Comparison of ENCODE assay signal across 14 cellular contexts in the genomic region with DNA sequence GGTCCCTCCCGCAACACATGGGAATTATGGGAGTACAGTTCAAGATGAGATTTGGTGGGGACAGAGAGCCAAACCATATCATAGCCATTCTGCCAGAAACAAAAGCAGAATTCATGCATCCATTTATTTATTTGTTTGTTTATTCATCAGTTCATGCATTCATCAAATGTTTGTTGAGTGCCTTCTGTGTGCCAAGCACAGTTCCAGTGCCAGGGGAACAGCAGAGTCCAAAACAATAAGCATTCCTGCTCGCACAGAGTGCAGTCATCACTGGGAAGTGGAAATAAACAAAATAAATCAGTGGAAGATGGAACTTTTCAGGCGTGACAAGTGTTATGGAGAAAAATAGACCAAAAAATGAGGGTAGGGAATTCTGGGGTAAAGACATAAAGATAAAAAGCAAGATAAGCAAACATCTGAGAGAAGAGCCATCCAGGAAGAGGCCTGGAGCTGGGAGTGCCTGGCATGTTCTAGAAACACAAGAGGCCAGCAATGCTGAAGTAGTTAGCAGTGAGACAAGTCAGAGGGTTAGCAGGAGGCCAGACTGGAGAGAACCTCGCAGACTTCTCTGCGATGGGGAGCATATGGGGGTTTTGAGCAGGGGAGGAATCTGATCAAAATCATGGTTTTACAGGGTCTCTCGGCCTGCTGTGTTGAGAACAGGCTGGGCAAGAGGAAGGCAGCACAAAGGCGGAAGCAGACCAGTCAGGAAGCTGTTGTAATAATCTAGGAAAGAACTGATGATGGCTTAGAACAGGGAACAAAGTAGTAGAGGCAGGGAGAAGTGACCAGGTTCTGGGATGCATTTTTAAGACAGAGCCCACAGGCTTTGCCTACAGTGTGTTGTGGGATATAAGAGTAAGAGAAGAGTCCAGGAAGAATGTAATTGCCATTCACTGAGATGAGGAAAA.
DNase-seq lines count a peak whose midpoint lies in the region; ATAC-seq and TF ChIP-seq lines count a peak whose summit lies in the region.
"Had no signal": no experiment of that assay in that cellular context is flagged by ENCODE, and none has a peak within 500 bp of the region (broad histone marks: within the 10 kb centered on the region; RNA-seq: fewer than 3 reads in every experiment).

No MANE protein-coding gene starts in this region.

- WGBS in thyroid gland, 2 donors = 61 to 62% methylated on average over 7 of the region's 7 CpGs

- H3K36me3 ChIP-seq in thyroid gland = no peaks in the 10 kb centered on the region
- H3K36me3 ChIP-seq: brain microvascular endothelial cell had no signal

- ATAC-seq in left lobe of liver (peak; percentile 19), GM19035 (IDR thresholded peaks at IDR 0.05; ENCODE audit: unreplicated experiment) (no peak)
- ATAC-seq: natural killer cell treated with Interleukin-12 subunit alpha and Interleukin-12 subunit beta and Interleukin-15 and Interleukin-18, amount 100 ng/mL, for 72 hours had no signal

- peak in 1 of 2 donors; percentile 47 for TF ChIP-seq POLR2A in thyroid gland (IDR thresholded peaks at IDR 0.05)

- no peaks in the 10 kb centered on the region for H3K27me3 ChIP-seq in thyroid gland
- H3K27me3 ChIP-seq: brain microvascular endothelial cell had no signal

- peaks cover 12 to 27% of the 10 kb centered on the region in 2 donors for H3K4me1 ChIP-seq in thyroid gland

- intact Hi-C loops in thyroid gland (cut with DNase I) = no loop called here

- DNase-seq in EH (ENCODE audit: low read depth) = peak; percentile 65
- DNase-seq in left lobe of liver (ENCODE audit: low spot score) = no peak
- DNase-seq in thyroid gland = peak; percentile 32 to 61
- no peak for DNase-seq in LoVo (ENCODE audit: low spot score)
- DNase-seq in glomerular visceral epithelial cell (ENCODE audit: extremely low spot score) = no peak
- DNase-seq in epidermal melanocyte (ENCODE audit: insufficient read length, low spot score) = no peak
- DNase-seq: activated CD4-positive, alpha-beta memory T cell treated with anti-CD3 and anti-CD28 coated beads, Interleukin-2, amount 10 ng/mL, durations not matched to agents 7 days and 5 days; activated effector memory CD4-positive, alpha-beta T cell treated with Interleukin-2 at 50 U/mL for 16 hours; brain microvascular endothelial cell; DMS79 had no signal

- no peak overlapping the region for H3K4me3 ChIP-seq in thyroid gland (replicated peaks in 1 of 3)

- no peaks in the 10 kb centered on the region for H3K9me3 ChIP-seq in thyroid gland

- H3K27ac ChIP-seq in VCaP (peak overlapping the region; percentile 51), thyroid gland (peak overlapping the region; percentile 65 to 82 (median 67))
- H3K27ac ChIP-seq: brain microvascular endothelial cell, RWPE1 had no signal

- TF ChIP-seq CTCF in VCaP (conservative IDR thresholded peaks at IDR 0.05) (no peak), thyroid gland (IDR thresholded peaks at IDR 0.05) (no peak)

Comparison
In these comparisons a context has a peak if more than half of its experiments do, and no peak if none do; other contexts are left out.
1. DNase-seq: peak in EH (single experiment) and thyroid gland (2 of 2); none in left lobe of liver (single experiment), LoVo (single experiment), glomerular visceral epithelial cell (single experiment) and epidermal melanocyte (single experiment).